In the genomic region with DNA sequence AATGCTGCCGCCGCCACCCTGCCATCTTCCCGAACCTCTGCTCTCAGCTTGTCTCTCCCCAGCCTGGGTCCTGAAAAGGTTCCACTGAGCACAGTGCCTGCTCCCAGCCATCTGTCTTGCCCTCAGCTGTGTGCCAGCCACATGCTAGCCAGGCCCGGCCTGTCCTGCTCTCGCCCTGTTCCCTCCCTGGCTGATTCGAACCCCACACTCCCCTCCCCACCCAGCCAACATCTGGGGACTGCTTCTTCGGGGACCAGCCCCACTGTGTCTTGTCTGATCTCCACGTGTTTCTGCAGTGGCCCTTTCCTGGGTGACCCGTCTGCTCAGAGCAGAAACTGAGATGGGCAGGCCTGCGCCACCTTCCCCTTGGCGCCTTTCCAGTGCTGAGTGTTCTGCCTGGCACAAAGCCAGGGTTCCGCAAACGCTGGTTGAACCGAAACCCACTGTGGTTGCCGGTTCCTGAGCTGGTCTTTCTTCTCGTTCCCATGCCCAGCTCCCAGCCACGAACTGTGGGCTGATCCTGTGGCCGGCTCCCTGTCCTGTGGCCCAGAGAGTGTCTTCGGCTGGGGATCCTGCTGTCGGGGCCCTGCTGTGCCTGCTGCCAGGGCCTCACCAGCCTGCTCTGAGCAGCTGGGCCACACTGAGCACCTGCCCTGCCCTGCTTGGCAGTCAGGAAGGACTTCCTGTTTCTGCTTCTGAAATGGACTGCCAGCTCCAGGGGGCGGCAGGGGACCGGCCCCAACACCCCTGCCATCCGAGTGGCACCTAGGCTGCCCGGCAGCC, we compare ENCODE assay signal across 1 cellular context.
TF ChIP-seq lines count a peak whose summit lies in the region.

No MANE protein-coding gene starts in this region.

TF ChIP-seq in GM23338, 12 proteins besides CTCF, POLR2A, EP300 and RAD21 (continued from another document):
- TF ChIP-seq, protein P1, sequence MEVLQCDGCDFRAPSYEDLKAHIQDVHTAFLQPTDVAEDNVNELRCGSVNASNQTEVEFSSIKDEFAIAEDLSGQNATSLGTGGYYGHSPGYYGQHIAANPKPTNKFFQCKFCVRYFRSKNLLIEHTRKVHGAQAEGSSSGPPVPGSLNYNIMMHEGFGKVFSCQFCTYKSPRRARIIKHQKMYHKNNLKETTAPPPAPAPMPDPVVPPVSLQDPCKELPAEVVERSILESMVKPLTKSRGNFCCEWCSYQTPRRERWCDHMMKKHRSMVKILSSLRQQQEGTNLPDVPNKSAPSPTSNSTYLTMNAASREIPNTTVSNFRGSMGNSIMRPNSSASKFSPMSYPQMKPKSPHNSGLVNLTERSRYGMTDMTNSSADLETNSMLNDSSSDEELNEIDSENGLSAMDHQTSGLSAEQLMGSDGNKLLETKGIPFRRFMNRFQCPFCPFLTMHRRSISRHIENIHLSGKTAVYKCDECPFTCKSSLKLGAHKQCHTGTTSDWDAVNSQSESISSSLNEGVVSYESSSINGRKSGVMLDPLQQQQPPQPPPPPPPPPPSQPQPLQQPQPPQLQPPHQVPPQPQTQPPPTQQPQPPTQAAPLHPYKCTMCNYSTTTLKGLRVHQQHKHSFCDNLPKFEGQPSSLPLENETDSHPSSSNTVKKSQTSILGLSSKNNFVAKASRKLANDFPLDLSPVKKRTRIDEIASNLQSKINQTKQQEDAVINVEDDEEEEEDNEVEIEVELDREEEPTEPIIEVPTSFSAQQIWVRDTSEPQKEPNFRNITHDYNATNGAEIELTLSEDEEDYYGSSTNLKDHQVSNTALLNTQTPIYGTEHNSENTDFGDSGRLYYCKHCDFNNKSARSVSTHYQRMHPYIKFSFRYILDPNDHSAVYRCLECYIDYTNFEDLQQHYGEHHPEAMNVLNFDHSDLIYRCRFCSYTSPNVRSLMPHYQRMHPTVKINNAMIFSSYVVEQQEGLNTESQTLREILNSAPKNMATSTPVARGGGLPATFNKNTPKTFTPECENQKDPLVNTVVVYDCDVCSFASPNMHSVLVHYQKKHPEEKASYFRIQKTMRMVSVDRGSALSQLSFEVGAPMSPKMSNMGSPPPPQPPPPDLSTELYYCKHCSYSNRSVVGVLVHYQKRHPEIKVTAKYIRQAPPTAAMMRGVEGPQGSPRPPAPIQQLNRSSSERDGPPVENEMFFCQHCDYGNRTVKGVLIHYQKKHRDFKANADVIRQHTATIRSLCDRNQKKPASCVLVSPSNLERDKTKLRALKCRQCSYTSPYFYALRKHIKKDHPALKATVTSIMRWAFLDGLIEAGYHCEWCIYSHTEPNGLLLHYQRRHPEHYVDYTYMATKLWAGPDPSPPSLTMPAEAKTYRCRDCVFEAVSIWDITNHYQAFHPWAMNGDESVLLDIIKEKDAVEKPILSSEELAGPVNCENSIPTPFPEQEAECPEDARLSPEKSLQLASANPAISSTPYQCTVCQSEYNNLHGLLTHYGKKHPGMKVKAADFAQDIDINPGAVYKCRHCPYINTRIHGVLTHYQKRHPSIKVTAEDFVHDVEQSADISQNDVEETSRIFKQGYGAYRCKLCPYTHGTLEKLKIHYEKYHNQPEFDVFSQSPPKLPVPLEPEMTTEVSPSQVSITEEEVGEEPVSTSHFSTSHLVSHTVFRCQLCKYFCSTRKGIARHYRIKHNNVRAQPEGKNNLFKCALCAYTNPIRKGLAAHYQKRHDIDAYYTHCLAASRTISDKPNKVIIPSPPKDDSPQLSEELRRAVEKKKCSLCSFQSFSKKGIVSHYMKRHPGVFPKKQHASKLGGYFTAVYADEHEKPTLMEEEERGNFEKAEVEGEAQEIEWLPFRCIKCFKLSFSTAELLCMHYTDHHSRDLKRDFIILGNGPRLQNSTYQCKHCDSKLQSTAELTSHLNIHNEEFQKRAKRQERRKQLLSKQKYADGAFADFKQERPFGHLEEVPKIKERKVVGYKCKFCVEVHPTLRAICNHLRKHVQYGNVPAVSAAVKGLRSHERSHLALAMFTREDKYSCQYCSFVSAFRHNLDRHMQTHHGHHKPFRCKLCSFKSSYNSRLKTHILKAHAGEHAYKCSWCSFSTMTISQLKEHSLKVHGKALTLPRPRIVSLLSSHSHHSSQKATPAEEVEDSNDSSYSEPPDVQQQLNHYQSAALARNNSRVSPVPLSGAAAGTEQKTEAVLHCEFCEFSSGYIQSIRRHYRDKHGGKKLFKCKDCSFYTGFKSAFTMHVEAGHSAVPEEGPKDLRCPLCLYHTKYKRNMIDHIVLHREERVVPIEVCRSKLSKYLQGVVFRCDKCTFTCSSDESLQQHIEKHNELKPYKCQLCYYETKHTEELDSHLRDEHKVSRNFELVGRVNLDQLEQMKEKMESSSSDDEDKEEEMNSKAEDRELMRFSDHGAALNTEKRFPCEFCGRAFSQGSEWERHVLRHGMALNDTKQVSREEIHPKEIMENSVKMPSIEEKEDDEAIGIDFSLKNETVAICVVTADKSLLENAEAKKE (CRISPR knock-in tag; IDR thresholded peaks at IDR 0.05) = no peak
- no peak for TF ChIP-seq ZNF114 (CRISPR knock-in tag; IDR thresholded peaks at IDR 0.05)
- TF ChIP-seq JUNB (IDR thresholded peaks at IDR 0.05; ENCODE audit: unreplicated experiment) = no peak
- TF ChIP-seq POLR2AphosphoS5 (IDR thresholded peaks at IDR 0.05; ENCODE audit: low read depth) = no peak
- TF ChIP-seq ZNF331 (CRISPR knock-in tag; IDR thresholded peaks at IDR 0.05; ENCODE audit: low read depth) = no peak
- no peak for TF ChIP-seq NANOG (IDR thresholded peaks at IDR 0.05; ENCODE audit: borderline replicate concordance)
- TF ChIP-seq STAT1 (IDR thresholded peaks at IDR 0.05; ENCODE audit: unreplicated experiment) = no peak
- TF ChIP-seq EZH2phosphoT487 (IDR thresholded peaks at IDR 0.05; ENCODE audit: unreplicated experiment) = no peak
- TF ChIP-seq CREB1 (CRISPR knock-in tag; IDR thresholded peaks at IDR 0.05; ENCODE audit: low read depth) = no peak
- TF ChIP-seq, protein P2, sequence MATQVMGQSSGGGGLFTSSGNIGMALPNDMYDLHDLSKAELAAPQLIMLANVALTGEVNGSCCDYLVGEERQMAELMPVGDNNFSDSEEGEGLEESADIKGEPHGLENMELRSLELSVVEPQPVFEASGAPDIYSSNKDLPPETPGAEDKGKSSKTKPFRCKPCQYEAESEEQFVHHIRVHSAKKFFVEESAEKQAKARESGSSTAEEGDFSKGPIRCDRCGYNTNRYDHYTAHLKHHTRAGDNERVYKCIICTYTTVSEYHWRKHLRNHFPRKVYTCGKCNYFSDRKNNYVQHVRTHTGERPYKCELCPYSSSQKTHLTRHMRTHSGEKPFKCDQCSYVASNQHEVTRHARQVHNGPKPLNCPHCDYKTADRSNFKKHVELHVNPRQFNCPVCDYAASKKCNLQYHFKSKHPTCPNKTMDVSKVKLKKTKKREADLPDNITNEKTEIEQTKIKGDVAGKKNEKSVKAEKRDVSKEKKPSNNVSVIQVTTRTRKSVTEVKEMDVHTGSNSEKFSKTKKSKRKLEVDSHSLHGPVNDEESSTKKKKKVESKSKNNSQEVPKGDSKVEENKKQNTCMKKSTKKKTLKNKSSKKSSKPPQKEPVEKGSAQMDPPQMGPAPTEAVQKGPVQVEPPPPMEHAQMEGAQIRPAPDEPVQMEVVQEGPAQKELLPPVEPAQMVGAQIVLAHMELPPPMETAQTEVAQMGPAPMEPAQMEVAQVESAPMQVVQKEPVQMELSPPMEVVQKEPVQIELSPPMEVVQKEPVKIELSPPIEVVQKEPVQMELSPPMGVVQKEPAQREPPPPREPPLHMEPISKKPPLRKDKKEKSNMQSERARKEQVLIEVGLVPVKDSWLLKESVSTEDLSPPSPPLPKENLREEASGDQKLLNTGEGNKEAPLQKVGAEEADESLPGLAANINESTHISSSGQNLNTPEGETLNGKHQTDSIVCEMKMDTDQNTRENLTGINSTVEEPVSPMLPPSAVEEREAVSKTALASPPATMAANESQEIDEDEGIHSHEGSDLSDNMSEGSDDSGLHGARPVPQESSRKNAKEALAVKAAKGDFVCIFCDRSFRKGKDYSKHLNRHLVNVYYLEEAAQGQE (IDR thresholded peaks at IDR 0.05; ENCODE audit: unreplicated experiment) = no peak
